8 cellular contexts compared by ENCODE assay signal in the genomic region with DNA sequence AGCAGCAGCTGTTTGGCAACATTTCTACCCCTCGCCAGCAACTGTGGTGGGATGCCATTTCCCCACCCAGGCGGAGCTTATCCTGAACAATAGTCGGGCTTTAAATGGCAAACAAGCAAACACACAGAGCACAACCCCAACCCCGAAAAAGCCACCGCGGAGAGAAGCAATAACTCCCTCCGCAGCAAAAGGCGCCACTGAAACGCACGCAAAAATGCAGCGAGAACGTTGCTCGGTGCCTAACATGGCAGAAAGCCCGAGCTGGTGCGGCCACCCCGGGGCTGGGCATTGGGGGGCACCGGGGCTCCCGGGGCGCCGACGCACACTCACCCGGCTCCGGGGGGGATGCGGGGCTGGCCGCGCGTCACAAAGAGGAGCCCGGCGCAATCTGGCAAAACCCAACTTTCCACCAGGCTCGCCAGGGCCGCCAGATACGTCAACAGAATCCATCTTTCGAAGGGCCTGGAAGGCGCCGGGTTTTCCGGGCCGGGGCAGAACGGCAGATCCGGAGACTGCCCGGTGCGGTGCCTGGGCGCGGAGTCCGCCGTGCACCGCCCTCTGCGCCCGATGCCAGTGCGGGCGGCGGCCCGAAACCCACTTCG. TPM values are rescaled to one million over a fixed set of nuclear protein-coding genes. Genes with fewer than 3 reads are reported as not detected.
A peak's percentile ranks its signal among the peaks of the same experiment; 100 is the strongest.
DNase-seq lines count a peak whose midpoint lies in the region; ATAC-seq, FAIRE-seq and TF ChIP-seq lines count a peak whose summit lies in the region.

No MANE protein-coding gene starts in this region.

- H3K79me2 ChIP-seq in HepG2 (ENCODE audit: insufficient read depth, low read length): no peaks in the 10 kb centered on the region

- 0 to 56% (median 32%) methylated on average over 10 to 53 of the region's 53 CpGs; no CpG with 5 or more reads in 1 of the 4 donors for WGBS in adrenal gland, 4 donors
- no CpG with 5 or more reads among the region's 53 CpGs for WGBS in HepG2 (ENCODE audit: low lambda C conversion rate)
- WGBS in testis, 2 donors: 0 to 1% methylated on average over 1 to 14 of the region's 53 CpGs

- H3K4me1 ChIP-seq in adrenal gland (replicated peaks in 1 of 2): no peaks in the 10 kb centered on the region
- H3K4me1 ChIP-seq in HepG2 (ENCODE audit: insufficient read depth, low read length): no peaks in the 10 kb centered on the region
- no peaks in the 10 kb centered on the region for H3K4me1 ChIP-seq in testis

- peak overlapping the region; percentile 27; the same call in 1 of the 2 replicates for H3K4me2 ChIP-seq in HepG2 (ENCODE audit: low read depth, low read length)

- no peak for TF ChIP-seq CTCF in adrenal gland (IDR thresholded peaks at IDR 0.05)
- no peak for TF ChIP-seq CTCF in HepG2 (CRISPR knock-in tag; IDR thresholded peaks at IDR 0.05)
- TF ChIP-seq CTCF in testis (IDR thresholded peaks at IDR 0.05): no peak

- peak overlapping the region in 2 of 5 donors; percentile 62 to 68 for H3K27ac ChIP-seq in adrenal gland
- no peak overlapping the region for H3K27ac ChIP-seq in HepG2 (ENCODE audit: extremely low read length, insufficient read depth, low read length)
- H3K27ac ChIP-seq in testis: peak overlapping the region; percentile 44 to 75

- H2AFZ ChIP-seq in HepG2 (ENCODE audit: low read length): no peak overlapping the region

- H3K36me3 ChIP-seq in adrenal gland (replicated peaks in 1 of 2) (no peaks in the 10 kb centered on the region), HepG2 (replicated peaks in 1 of 2; ENCODE audit: control insufficient read depth in 1 of 2, insufficient read depth in 2 of 2, low read length in 2 of 2) (no peaks in the 10 kb centered on the region), testis (ENCODE audit: low read depth, missing control alignments) (no peaks in the 10 kb centered on the region)

- intact Hi-C loops in adrenal gland (cut with DNase I) (no loop called here), HepG2 (cut with micrococcal nuclease; ENCODE audit: unreplicated experiment) (no loop called here), testis (cut with DNase I; ENCODE audit: low total_unique reads) (no loop called here)

- CTCF ChIA-PET in HepG2 (lab: Yijun Ruan, JAX; ENCODE audit: low intra/inter-chr PET ratio, low total read pairs): no interaction called here

- H3K4me3 ChIP-seq in adrenal gland: peak overlapping the region in 2 of 4 donors; percentile 19 to 54
- peak overlapping the region in 2 of 3 experiments; percentile 26 to 43; a peak in 3 of 6 replicates for H3K4me3 ChIP-seq in HepG2 (replicated peaks in 1 of 3; ENCODE audit: insufficient read depth in 1 of 3, low read depth in 2 of 3, low read length in 3 of 3)
- peak overlapping the region; percentile 47 to 72 for H3K4me3 ChIP-seq in testis

- TF ChIP-seq POLR2A in adrenal gland (IDR thresholded peaks at IDR 0.05): no peak
- TF ChIP-seq POLR2A in HepG2 (IDR thresholded peaks at IDR 0.05; ENCODE audit: insufficient read depth in 1 of 2, low read depth in 2 of 2, low read length in 2 of 2): no peak
- TF ChIP-seq POLR2A in testis (IDR thresholded peaks at IDR 0.05): no peak

- no peak for TF ChIP-seq RAD21 in HepG2 (CRISPR knock-in tag; IDR thresholded peaks at IDR 0.05)

- DNase-seq in NCI-H2227 (lab: John Stamatoyannopoulos, UW; ENCODE audit: unreplicated experiment) (peak; percentile 32), NCI-H2227 treated with DMSO at 0.1 percent for 48 hours (lab: John Stamatoyannopoulos, UW) (no peak), adrenal gland (peak in 6 of 7 donors; percentile 32 to 55 (median 36)), HepG2 (ENCODE audit: low spot score) (no peak), testis (peak; percentile 16), NCI-H128 (lab: John Stamatoyannopoulos, UW; ENCODE audit: unreplicated experiment) (no peak), hepatic stellate cell (ENCODE audit: low spot score) (no peak)

- FAIRE-seq in HepG2 (lab: Jason Lieb, UNC): no peak

- POLR2A ChIA-PET in HepG2 (lab: Yijun Ruan, JAX): no interaction called here

- no peaks in the 10 kb centered on the region for H4K20me1 ChIP-seq in HepG2 (ENCODE audit: insufficient read depth, low read length)

- in situ Hi-C loops in HepG2 (cut with HindIII; ENCODE audit: extremely low pct_ligation_motif_present, low pct_unique_long_range_greater_than_20kb): no loop called here

- H3K9me3 ChIP-seq in adrenal gland (replicated peaks in 1 of 3) (no peaks in the 10 kb centered on the region), HepG2 (ENCODE audit: low read length) (no peaks in the 10 kb centered on the region), testis (no peaks in the 10 kb centered on the region)

- BruUV-seq in HepG2 (replicated peaks; lab: Mats Ljungman, UMichigan): no TSS peak

- peaks cover 7% of the 10 kb centered on the region for H3K27me3 ChIP-seq in adrenal gland
- peaks cover 2 to 19% of the 10 kb centered on the region in 2 experiments; a peak in 3 of 5 replicates for H3K27me3 ChIP-seq in HepG2 (ENCODE audit: control insufficient read depth in 1 of 2, insufficient read depth in 2 of 2, low read length in 2 of 2)
- H3K27me3 ChIP-seq in testis: no peaks in the 10 kb centered on the region

- H3K9ac ChIP-seq in HepG2 (ENCODE audit: insufficient read depth, low read depth, low read length): no peak overlapping the region

- TF ChIP-seq EP300 in HepG2 (IDR thresholded peaks at IDR 0.05; ENCODE audit: low read depth in 2 of 2, low read length in 2 of 2) (no peak), HepG2 (CRISPR knock-in tag; IDR thresholded peaks at IDR 0.05; ENCODE audit: borderline replicate concordance) (no peak)

- no peak; the same call in 1 of the 3 replicates for ATAC-seq in HepG2
- no peak for ATAC-seq in HG03521 (IDR thresholded peaks at IDR 0.05; ENCODE audit: unreplicated experiment)

TF ChIP-seq in HepG2, 621 proteins besides CTCF, POLR2A, EP300 and RAD21:
- TF ChIP-seq ZNF615 (CRISPR knock-in tag; IDR thresholded peaks at IDR 0.05; ENCODE audit: borderline replicate concordance): no peak
- TF ChIP-seq EZH2 (conservative IDR thresholded peaks at IDR 0.05; ENCODE audit: low read depth, low read length): peak; percentile 35; the same call in 1 of the 2 replicates
- TF ChIP-seq, protein P1, sequence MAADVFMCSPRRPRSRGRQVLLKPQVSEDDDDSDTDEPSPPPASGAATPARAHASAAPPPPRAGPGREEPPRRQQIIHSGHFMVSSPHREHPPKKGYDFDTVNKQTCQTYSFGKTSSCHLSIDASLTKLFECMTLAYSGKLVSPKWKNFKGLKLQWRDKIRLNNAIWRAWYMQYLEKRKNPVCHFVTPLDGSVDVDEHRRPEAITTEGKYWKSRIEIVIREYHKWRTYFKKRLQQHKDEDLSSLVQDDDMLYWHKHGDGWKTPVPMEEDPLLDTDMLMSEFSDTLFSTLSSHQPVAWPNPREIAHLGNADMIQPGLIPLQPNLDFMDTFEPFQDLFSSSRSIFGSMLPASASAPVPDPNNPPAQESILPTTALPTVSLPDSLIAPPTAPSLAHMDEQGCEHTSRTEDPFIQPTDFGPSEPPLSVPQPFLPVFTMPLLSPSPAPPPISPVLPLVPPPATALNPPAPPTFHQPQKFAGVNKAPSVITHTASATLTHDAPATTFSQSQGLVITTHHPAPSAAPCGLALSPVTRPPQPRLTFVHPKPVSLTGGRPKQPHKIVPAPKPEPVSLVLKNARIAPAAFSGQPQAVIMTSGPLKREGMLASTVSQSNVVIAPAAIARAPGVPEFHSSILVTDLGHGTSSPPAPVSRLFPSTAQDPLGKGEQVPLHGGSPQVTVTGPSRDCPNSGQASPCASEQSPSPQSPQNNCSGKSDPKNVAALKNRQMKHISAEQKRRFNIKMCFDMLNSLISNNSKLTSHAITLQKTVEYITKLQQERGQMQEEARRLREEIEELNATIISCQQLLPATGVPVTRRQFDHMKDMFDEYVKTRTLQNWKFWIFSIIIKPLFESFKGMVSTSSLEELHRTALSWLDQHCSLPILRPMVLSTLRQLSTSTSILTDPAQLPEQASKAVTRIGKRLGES (CRISPR knock-in tag; IDR thresholded peaks at IDR 0.05; ENCODE audit: borderline replicate concordance): no peak
- TF ChIP-seq ZFP41 (CRISPR knock-in tag; IDR thresholded peaks at IDR 0.05; ENCODE audit: borderline replicate concordance): no peak
- TF ChIP-seq ATF7-NPFF (CRISPR knock-in tag; IDR thresholded peaks at IDR 0.05; ENCODE audit: low read depth): no peak

RNA-seq across cellular contexts. Expression of a gene that starts 0.8 kb away (rescaled TPM):
- total RNA-seq in adrenal gland (10 to 100 TPM in 7 of 8 donors, 1 to 10 TPM in 1; 5.2 to 21.3 (median 15.0) TPM), HepG2 (2016; rRNA removed; fragmentation: Illumina TruSeq; extraction: Trizol) (not detected in 2 replicates), testis (10 to 100 TPM in 1 of 2 donors, 1 to 10 TPM in 1; 5.7 to 12.1 TPM)
- polyA plus RNA-seq in adrenal gland (10 to 100 TPM; 13.3 to 26.9 (median 17.8) TPM), HepG2 (2011; rRNA removed) (not detected in 2 replicates), testis (ENCODE audit: insufficient read depth, low read depth, low replicate concordance) (13.5 TPM)
- not detected in 2 replicates for total RNA-seq in HepG2 (2016; cell fraction: cytosol; rRNA removed; fragmentation: Illumina TruSeq; extraction: Trizol; ENCODE audit: low read depth)
- total RNA-seq in HepG2 (2016; cell fraction: insoluble cytoplasmic fraction; rRNA removed; fragmentation: Illumina TruSeq; extraction: Trizol): not detected in 2 replicates
- not detected in 2 replicates for total RNA-seq in HepG2 (2016; cell fraction: membrane; rRNA removed; fragmentation: Illumina TruSeq; extraction: Trizol)
- total RNA-seq in HepG2 (2016; cell fraction: nucleus; rRNA removed; fragmentation: Illumina TruSeq; extraction: Trizol): not detected in 2 replicates
- polyA plus RNA-seq in HepG2 (2011; cell fraction: cytosol; rRNA removed): 0.01 TPM in 1 of 2 replicates, not detected in the other
- polyA plus RNA-seq in HepG2 (2011; cell fraction: nucleus; rRNA removed): not detected in 2 replicates
- polyA plus RNA-seq in HepG2 (2012): not detected in 2 replicates
- not detected in 2 replicates for polyA plus RNA-seq in HepG2 (2016; cell fraction: cytosol; fragmentation: Illumina TruSeq; extraction: Trizol; ENCODE audit: low read depth)
- polyA plus RNA-seq in HepG2 (2016; cell fraction: insoluble cytoplasmic fraction; fragmentation: Illumina TruSeq; extraction: Trizol; ENCODE audit: low read depth): not detected in 2 replicates
- polyA plus RNA-seq in HepG2 (2016; cell fraction: membrane; fragmentation: Illumina TruSeq; extraction: Trizol; ENCODE audit: low read depth): not detected in 2 replicates
- not detected in 2 replicates for polyA plus RNA-seq in HepG2 (2016; cell fraction: nucleus; fragmentation: Illumina TruSeq; extraction: Trizol; ENCODE audit: insufficient read depth, low read depth)
- polyA minus RNA-seq in HepG2 (2011; rRNA and poly(A)+ RNA removed; ENCODE audit: low replicate concordance): not detected in 2 replicates
- polyA minus RNA-seq in HepG2 (2011; cell fraction: cytosol; rRNA and poly(A)+ RNA removed): not detected in 2 replicates
- not detected in 2 replicates for polyA minus RNA-seq in HepG2 (2011; cell fraction: nucleus; rRNA and poly(A)+ RNA removed)

Comparison
In these comparisons a context has a peak if more than half of its experiments do, and no peak if none do; other contexts are left out.
1. DNase-seq: peak in NCI-H2227 (single experiment), adrenal gland (6 of 7) and testis (single experiment); none in NCI-H2227 treated with DMSO at 0.1 percent for 48 hours (single experiment), HepG2 (single experiment), NCI-H128 (single experiment) and hepatic stellate cell (single experiment).